ENCODE assay signal across 1 cellular context in genomic region chr6:35417979-35418661, GRCh38.
TF ChIP-seq lines count a peak whose summit lies in the region.

No MANE protein-coding gene starts in this region.

TF ChIP-seq in H1, 55 proteins besides CTCF, POLR2A, EP300 and RAD21:
- TF ChIP-seq BACH1 (IDR thresholded peaks at IDR 0.05; ENCODE audit: low read length) (no peak), RFX5 (IDR thresholded peaks at IDR 0.05; ENCODE audit: borderline replicate concordance, low read depth, low read length) (no peak), NANOG (IDR thresholded peaks at IDR 0.05; ENCODE audit: insufficient read depth, low read depth, low read length, poor library complexity, severe bottlenecking) (no peak), CHD2 (IDR thresholded peaks at IDR 0.05; ENCODE audit: low read length) (no peak), SUZ12 (IDR thresholded peaks at IDR 0.05; ENCODE audit: low read length) (no peak), CHD1 (IDR thresholded peaks at IDR 0.05; ENCODE audit: low read depth, low read length) (no peak), TAF1 (IDR thresholded peaks at IDR 0.05; ENCODE audit: low read depth, low read length) (no peak), KDM1A (IDR thresholded peaks at IDR 0.05; ENCODE audit: borderline replicate concordance, low read length) (no peak), TAF7 (optimal IDR thresholded peaks at IDR 0.05; ENCODE audit: borderline replicate concordance, low read depth, low read length) (no peak), BCL11A (IDR thresholded peaks at IDR 0.05; ENCODE audit: low read depth in 2 of 2, low read length in 2 of 2) (no peak), ATF2 (IDR thresholded peaks at IDR 0.05; ENCODE audit: low read length) (no peak), HDAC6 (IDR thresholded peaks at IDR 0.05; ENCODE audit: low read depth, low read length) (no peak), PHF8 (conservative IDR thresholded peaks at IDR 0.05; ENCODE audit: low read depth, low read length) (no peak), JUND (IDR thresholded peaks at IDR 0.05; ENCODE audit: low read length) (no peak), SP2 (IDR thresholded peaks at IDR 0.05; ENCODE audit: low read length) (no peak), FOSL1 (IDR thresholded peaks at IDR 0.05; ENCODE audit: insufficient read depth, low read depth, low read length) (no peak)
